22 cellular contexts compared by ENCODE assay signal in the genomic region with DNA sequence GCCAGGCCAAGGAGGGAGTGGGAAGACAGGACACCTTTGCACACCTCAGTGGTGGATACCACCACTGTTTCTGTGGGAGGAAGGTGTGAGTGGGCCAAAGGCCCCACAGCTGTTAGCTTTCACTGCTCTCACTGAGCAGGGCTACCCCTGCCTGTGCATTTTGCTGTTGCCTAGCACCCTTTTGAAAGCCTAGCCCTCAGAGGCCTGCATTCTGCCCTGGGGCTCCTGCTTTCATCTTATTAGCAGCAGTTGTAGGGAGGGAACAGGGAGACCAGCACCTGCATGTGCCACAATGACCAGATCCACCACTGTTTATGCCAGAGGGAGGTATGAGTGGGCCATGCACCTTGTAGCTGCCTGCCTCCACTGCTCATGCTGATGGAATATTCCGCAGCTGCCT.
"Had no signal": no experiment of that assay in that cellular context is flagged by ENCODE, and none has a peak within 500 bp of the region (broad histone marks: within the 10 kb centered on the region; RNA-seq: fewer than 3 reads in every experiment).

No MANE protein-coding gene starts in this region.

- H3K27ac Mint-ChIP-seq: activated CD4-positive, alpha-beta T cell treated with anti-CD3 and anti-CD28 coated beads, Interleukin-2, amount 10 ng/mL, durations not matched to agents 24 days and 14 days; activated CD8-positive, alpha-beta T cell treated with anti-CD3 and anti-CD28 coated beads for 36 hours; activated naive CD8-positive, alpha-beta T cell treated with anti-CD3 and anti-CD28 coated beads, Interleukin-2, amount 10 ng/mL, durations not matched to agents 7 days and 5 days; activated T-cell treated with anti-CD3 and anti-CD28 coated beads, Interleukin-2, amount 50 U/mL, for 24 hours; activated T-helper 2 cell treated with anti-CD3 and anti-CD28 coated beads, Interferon-gamma antibody, Interleukin-2, Interleukin-4, amounts not matched to agents 10 μg/mL and 5 μg/mL and 100 μg/mL, durations not matched to agents 14 hours and 24 hours and 36 hours; effector memory CD8-positive, alpha-beta T cell; stimulated activated naive CD8-positive, alpha-beta T cell treated with anti-CD3 and anti-CD28 coated beads, Interleukin-15, Interleukin-2, amounts not matched to agents 100 ng/mL and 50 ng/mL, for 24 hours had no signal

- DNase-seq: activated CD4-positive, alpha-beta T cell treated with anti-CD3 and anti-CD28 coated beads, Interleukin-2, amount 10 ng/mL, durations not matched to agents 24 days and 14 days; activated CD4-positive, CD25-positive, alpha-beta regulatory T cell; activated CD8-positive, alpha-beta T cell treated with anti-CD3 and anti-CD28 coated beads for 36 hours; activated naive CD4-positive, alpha-beta T cell treated with Interleukin-2 at 50 U/mL for 16 hours; activated naive CD8-positive, alpha-beta T cell treated with anti-CD3 and anti-CD28 coated beads, Interleukin-2, amount 10 ng/mL, durations not matched to agents 7 days and 5 days; activated T-cell treated with anti-CD3 and anti-CD28 coated beads, Interleukin-2, amount 50 U/mL, for 24 hours; amygdala; dermis blood vessel endothelial cell; effector memory CD8-positive, alpha-beta T cell; left colon; ovary; psoas muscle; right cardiac atrium; stimulated activated CD4-positive, alpha-beta T cell treated with anti-CD3 and anti-CD28 coated beads, Interleukin-2, amount 100 ng/mL, for 24 hours; T1000; transverse colon had no signal

- H2AFZ ChIP-seq: hepatocyte had no signal

- H3K9me3 Mint-ChIP-seq: activated CD4-positive, alpha-beta T cell treated with anti-CD3 and anti-CD28 coated beads, Interleukin-2, amount 10 ng/mL, durations not matched to agents 24 days and 14 days; activated naive CD8-positive, alpha-beta T cell treated with anti-CD3 and anti-CD28 coated beads, Interleukin-2, amount 10 ng/mL, durations not matched to agents 7 days and 5 days; activated T-cell treated with anti-CD3 and anti-CD28 coated beads, Interleukin-2, amount 50 U/mL, for 24 hours; activated T-helper 2 cell treated with anti-CD3 and anti-CD28 coated beads, Interferon-gamma antibody, Interleukin-2, Interleukin-4, amounts not matched to agents 10 μg/mL and 5 μg/mL and 100 μg/mL, durations not matched to agents 14 hours and 24 hours and 36 hours; effector memory CD8-positive, alpha-beta T cell; stimulated activated naive CD8-positive, alpha-beta T cell treated with anti-CD3 and anti-CD28 coated beads, Interleukin-15, Interleukin-2, amounts not matched to agents 100 ng/mL and 50 ng/mL, for 24 hours had no signal

- H3K27ac ChIP-seq: hepatocyte, ovary, psoas muscle, suprapubic skin, transverse colon, vagina had no signal

- ATAC-seq: effector memory CD8-positive, alpha-beta T cell; left colon; psoas muscle; right cardiac atrium had no signal

- H3K27me3 Mint-ChIP-seq: activated CD4-positive, alpha-beta T cell treated with anti-CD3 and anti-CD28 coated beads, Interleukin-2, amount 10 ng/mL, durations not matched to agents 24 days and 14 days; activated T-cell treated with anti-CD3 and anti-CD28 coated beads, Interleukin-2, amount 50 U/mL, for 24 hours; effector memory CD8-positive, alpha-beta T cell; stimulated activated naive CD8-positive, alpha-beta T cell treated with anti-CD3 and anti-CD28 coated beads, Interleukin-15, Interleukin-2, amounts not matched to agents 100 ng/mL and 50 ng/mL, for 24 hours had no signal

- H3K4me1 ChIP-seq: psoas muscle, suprapubic skin, transverse colon, vagina had no signal

- H3K4me3 ChIP-seq: hepatocyte, lung, ovary, psoas muscle, suprapubic skin, transverse colon, vagina had no signal

- H3K36me3 Mint-ChIP-seq: activated naive CD8-positive, alpha-beta T cell treated with anti-CD3 and anti-CD28 coated beads, Interleukin-2, amount 10 ng/mL, durations not matched to agents 7 days and 5 days had no signal

- H3K4me3 Mint-ChIP-seq: activated CD4-positive, alpha-beta T cell treated with anti-CD3 and anti-CD28 coated beads, Interleukin-2, amount 10 ng/mL, durations not matched to agents 24 days and 14 days; activated CD8-positive, alpha-beta T cell treated with anti-CD3 and anti-CD28 coated beads for 36 hours; activated naive CD8-positive, alpha-beta T cell treated with anti-CD3 and anti-CD28 coated beads, Interleukin-2, amount 10 ng/mL, durations not matched to agents 7 days and 5 days; activated T-cell treated with anti-CD3 and anti-CD28 coated beads, Interleukin-2, amount 50 U/mL, for 24 hours; stimulated activated naive CD8-positive, alpha-beta T cell treated with anti-CD3 and anti-CD28 coated beads, Interleukin-15, Interleukin-2, amounts not matched to agents 100 ng/mL and 50 ng/mL, for 24 hours had no signal

- H3K27me3 ChIP-seq: hepatocyte, ovary, suprapubic skin, transverse colon, vagina had no signal

- H3K9me3 ChIP-seq: ovary, psoas muscle, suprapubic skin, transverse colon, vagina had no signal

- H3K4me2 ChIP-seq: hepatocyte had no signal

- H3K36me3 ChIP-seq: ovary, suprapubic skin, transverse colon, vagina had no signal

- H3K79me2 ChIP-seq: hepatocyte had no signal

- H3K4me1 Mint-ChIP-seq: activated CD4-positive, alpha-beta T cell treated with anti-CD3 and anti-CD28 coated beads, Interleukin-2, amount 10 ng/mL, durations not matched to agents 24 days and 14 days had no signal
